In genomic region chr12:63918788-63919300, GRCh38 we compare ENCODE assay signal across 11 cellular contexts.
DNase-seq lines count a peak whose midpoint lies in the region; ATAC-seq and TF ChIP-seq lines count a peak whose summit lies in the region.
"Had no signal": no experiment of that assay in that cellular context is flagged by ENCODE, and none has a peak within 500 bp of the region (broad histone marks: within the 10 kb centered on the region; RNA-seq: fewer than 3 reads in every experiment).

No MANE protein-coding gene starts in this region.

- DNase-seq in Caco-2 (no peak), NCI-H69 (lab: John Stamatoyannopoulos, UW) (peak; percentile 84), dermis blood vessel endothelial cell (peak; percentile 76), DMS114 treated with DMSO at 0.1 percent for 48 hours (lab: John Stamatoyannopoulos, UW; ENCODE audit: unreplicated experiment) (no peak), Right ventricle myocardium inferior (ENCODE audit: missing footprints) (no peak)
- DNase-seq in stimulated activated CD4-positive, alpha-beta T cell treated with anti-CD3 and anti-CD28 coated beads, Interleukin-12 subunit alpha, Interleukin-12 subunit beta, amount 100 ng/mL, for 4 hours: no peak
- DNase-seq: NCI-H1105 had no signal

- peak overlapping the region; percentile 77 for H3K27ac Mint-ChIP-seq in Caco-2 (ENCODE audit: unreplicated experiment)

- H3K9me3 Mint-ChIP-seq in Caco-2 (ENCODE audit: unreplicated experiment): peaks cover 12% of the 10 kb centered on the region

- BruUV-seq in Caco-2 (replicated peaks; lab: Mats Ljungman, UMichigan): no TSS peak

- POLR2A ChIA-PET in Caco-2 (lab: Charles Lee): no interaction called here

- H3K27ac ChIP-seq in neutrophil: peak overlapping the region; percentile 65
- H3K27ac ChIP-seq: cardiac muscle cell, VCaP had no signal

- ATAC-seq in Right ventricle myocardium inferior (no peak), GM19397 (IDR thresholded peaks at IDR 0.05; ENCODE audit: unreplicated experiment) (no peak)

- peaks cover 14% of the 10 kb centered on the region for H3K36me3 Mint-ChIP-seq in Caco-2 (ENCODE audit: insufficient read depth, unreplicated experiment)

- intact Hi-C loops in Caco-2 (cut with micrococcal nuclease; ENCODE audit: unreplicated experiment): loop anchor here (1.0 to 5.0 kb wide), 5 partner anchors 30 to 403 kb away; no protein-coding TSS in a partner anchor
- intact Hi-C loops in Right ventricle myocardium inferior (cut with DNase I): no loop called here

- TF ChIP-seq CTCF in Caco-2 (IDR thresholded peaks at IDR 0.05; ENCODE audit: insufficient read depth in 1 of 2, low read depth in 1 of 2, low read length in 1 of 2, severe bottlenecking in 1 of 2, unreplicated experiment in 1 of 2) (no peak), neutrophil (IDR thresholded peaks at IDR 0.05) (no peak)

- CTCF ChIA-PET in Caco-2 (lab: Charles Lee): no interaction called here

- H3K36me3 ChIP-seq in Caco-2 (ENCODE audit: control insufficient read depth, insufficient read depth, low read length): no peaks in the 10 kb centered on the region; the same call in 1 of the 2 replicates
- no peaks in the 10 kb centered on the region for H3K36me3 ChIP-seq in neutrophil
- H3K36me3 ChIP-seq: cardiac muscle cell had no signal

- no peaks in the 10 kb centered on the region for H3K9me3 ChIP-seq in Caco-2
- no peaks in the 10 kb centered on the region for H3K9me3 ChIP-seq in neutrophil

- H3K4me1 ChIP-seq in Caco-2 (peaks cover 70% of the 10 kb centered on the region), neutrophil (ENCODE audit: control insufficient read depth in 1 of 2, insufficient read depth in 1 of 2, low read depth in 1 of 2, low read length in 1 of 2) (peaks cover 17 to 25% of the 10 kb centered on the region in 2 experiments)

- H3K27me3 ChIP-seq in Caco-2 (replicated peaks; ENCODE audit: control insufficient read depth, insufficient read depth, low read length) (no peaks in the 10 kb centered on the region), neutrophil (no peaks in the 10 kb centered on the region)
- H3K27me3 ChIP-seq: cardiac muscle cell had no signal

- H3K4me3 Mint-ChIP-seq in Caco-2 (ENCODE audit: unreplicated experiment): peak overlapping the region; percentile 8

- no peak overlapping the region for H3K4me3 ChIP-seq in Caco-2 (ENCODE audit: low read depth, low read length)
- H3K4me3 ChIP-seq in neutrophil (ENCODE audit: low read depth in 1 of 2, low read length in 1 of 2): no peak overlapping the region
- H3K4me3 ChIP-seq: cardiac muscle cell had no signal

- H3K27me3 Mint-ChIP-seq in Caco-2 (ENCODE audit: insufficient read depth, unreplicated experiment): no peaks in the 10 kb centered on the region

- peaks cover 47% of the 10 kb centered on the region for H3K4me1 Mint-ChIP-seq in Caco-2 (ENCODE audit: low read depth, unreplicated experiment)

Comparison
In these comparisons a context has a peak if more than half of its experiments do, and no peak if none do; other contexts are left out.
1. DNase-seq: peak in NCI-H69 (single experiment) and dermis blood vessel endothelial cell (single experiment); none in Caco-2 (0 of 2), DMS114 treated with DMSO at 0.1 percent for 48 hours (single experiment), stimulated activated CD4-positive, alpha-beta T cell treated with anti-CD3 and anti-CD28 coated beads, Interleukin-12 subunit alpha, Interleukin-12 subunit beta, amount 100 ng/mL, for 4 hours (single experiment) and Right ventricle myocardium inferior (single experiment).